ENCODE assay signal across 29 cellular contexts in genomic region chr4:108013332-108013731, GRCh38. TPM values are rescaled to one million over a fixed set of nuclear protein-coding genes. Genes with fewer than 3 reads are reported as not detected.
A peak's percentile ranks its signal among the peaks of the same experiment; 100 is the strongest.
DNase-seq lines count a peak whose midpoint lies in the region; ATAC-seq, FAIRE-seq and TF ChIP-seq lines count a peak whose summit lies in the region.
"Had no signal": no experiment of that assay in that cellular context is flagged by ENCODE, and none has a peak within 500 bp of the region (broad histone marks: within the 10 kb centered on the region; RNA-seq: fewer than 3 reads in every experiment).

No MANE protein-coding gene starts in this region.

- H3K27me3 ChIP-seq in breast epithelium (no peaks in the 10 kb centered on the region), K562 (ENCODE audit: control insufficient read depth in 2 of 2, insufficient read depth in 2 of 2, low read length in 2 of 2) (no peaks in the 10 kb centered on the region)
- H3K27me3 ChIP-seq: BE2C, BLaER1 had no signal

- CTCF ChIA-PET in MCF 10A (lab: Yijun Ruan, JAX) (interaction anchor here (0.7 to 1.7 kb wide), 9 partner anchors 9 to 559 kb away, joined by 3 to 17 read pairs (median 5); no protein-coding TSS in a partner anchor), K562 (lab: Yijun Ruan, JAX; ENCODE audit: low intra/inter-chr PET ratio) (no interaction called here)

- no peak for TF ChIP-seq CTCF in breast epithelium (IDR thresholded peaks at IDR 0.05)
- no peak for TF ChIP-seq CTCF in MCF 10A (IDR thresholded peaks at IDR 0.05; ENCODE audit: unreplicated experiment)
- no peak for TF ChIP-seq CTCF in K562 (IDR thresholded peaks at IDR 0.05 in 2 of 3, conservative IDR thresholded peaks at IDR 0.05 in 1 of 3; ENCODE audit: insufficient read depth in 2 of 3, low read depth in 1 of 3, low read length in 3 of 3)

- BruUV-seq in MCF 10A (replicated peaks; lab: Mats Ljungman, UMichigan) (no TSS peak), K562 (replicated peaks; lab: Mats Ljungman, UMichigan) (no TSS peak)

- H3K79me2 ChIP-seq in K562 (ENCODE audit: control insufficient read depth, insufficient read depth, low read length): 0 out of 3 replicates have a peak, but pooled peaks cover 5% of the 10 kb centered on the region

- no peak for TF ChIP-seq RAD21 in K562 (CRISPR knock-in tag; conservative IDR thresholded peaks at IDR 0.05 in 1 of 2, IDR thresholded peaks at IDR 0.05 in 1 of 2)

- no peaks in the 10 kb centered on the region for H3K9me1 ChIP-seq in K562 (ENCODE audit: control insufficient read depth, insufficient read depth, low read length)

- no peak for TF ChIP-seq EP300 in K562 (IDR thresholded peaks at IDR 0.05; ENCODE audit: low read length)

- H3K27ac Mint-ChIP-seq in MCF 10A (ENCODE audit: low read depth, unreplicated experiment): no peak overlapping the region

- ATAC-seq in K562: peak; percentile 69
- ATAC-seq: GM12878 had no signal

- H3K4me3 Mint-ChIP-seq in MCF 10A (ENCODE audit: unreplicated experiment): no peak overlapping the region
- H3K4me3 Mint-ChIP-seq: CD14-positive monocyte; CD4-positive, alpha-beta memory T cell; CD4-positive, CD25-positive, alpha-beta regulatory T cell; CD8-positive, alpha-beta memory T cell had no signal

- POLR2A ChIA-PET in MCF 10A (lab: Yijun Ruan, JAX) (interaction anchor here (1.7 kb wide), 1 partner anchor 23 kb away, joined by 5 read pairs; the partner anchor contains the start of gene HADH), K562 (lab: Yijun Ruan, JAX) (interaction anchor here (0.7 to 1.3 kb wide), 3 partner anchors 9 to 19 kb away, joined by 3 read pairs; no protein-coding TSS in a partner anchor)

- intact Hi-C loops in breast epithelium (cut with DNase I; ENCODE audit: low total_unique reads): no loop called here
- intact Hi-C loops in MCF 10A (cut with micrococcal nuclease): no loop called here
- intact Hi-C loops in K562 (cut with micrococcal nuclease): no loop called here

- H3K4me2 ChIP-seq in K562 (ENCODE audit: insufficient read depth, low read length): no peak overlapping the region; the same call in 1 of the 2 replicates
- H3K4me2 ChIP-seq: BLaER1 had no signal

- H3K9ac ChIP-seq in K562 (ENCODE audit: insufficient read depth in 1 of 2, low read depth in 2 of 2, low read length in 2 of 2): no peak overlapping the region
- H3K9ac ChIP-seq: BLaER1 had no signal

- in situ Hi-C loops in K562 (cut with MboI): no loop called here

- H4K20me1 ChIP-seq in K562 (replicated peaks; ENCODE audit: control insufficient read depth, insufficient read depth, low read length): no peaks in the 10 kb centered on the region

- no peaks in the 10 kb centered on the region for H3K9me3 Mint-ChIP-seq in MCF 10A (ENCODE audit: unreplicated experiment)
- H3K9me3 Mint-ChIP-seq: CD14-positive monocyte; CD4-positive, alpha-beta memory T cell; CD4-positive, CD25-positive, alpha-beta regulatory T cell; CD8-positive, alpha-beta memory T cell had no signal

- no peak for TF ChIP-seq POLR2A in breast epithelium (IDR thresholded peaks at IDR 0.05)
- TF ChIP-seq POLR2A in K562 (conservative IDR thresholded peaks at IDR 0.05): no peak
- no peak for TF ChIP-seq POLR2A in erythroblast (IDR thresholded peaks at IDR 0.05; ENCODE audit: low read length)

- H3K27me3 Mint-ChIP-seq in MCF 10A (ENCODE audit: insufficient read depth, unreplicated experiment): no peaks in the 10 kb centered on the region
- H3K27me3 Mint-ChIP-seq: CD4-positive, alpha-beta memory T cell; CD4-positive, CD25-positive, alpha-beta regulatory T cell; CD8-positive, alpha-beta memory T cell had no signal

- no peaks in the 10 kb centered on the region for H3K9me3 ChIP-seq in breast epithelium
- no peaks in the 10 kb centered on the region for H3K9me3 ChIP-seq in K562 (replicated peaks; ENCODE audit: control insufficient read depth, insufficient read depth, low read depth, low read length)
- H3K9me3 ChIP-seq: BE2C had no signal

- H2AFZ ChIP-seq in K562 (ENCODE audit: low read depth, low read length): no peak overlapping the region

- no peak for FAIRE-seq in K562 (lab: Jason Lieb, UNC)
- FAIRE-seq: A204.1, GM12878, GM12892, GM18507, GM19239 had no signal

- H3K36me3 Mint-ChIP-seq in MCF 10A (ENCODE audit: insufficient read depth, unreplicated experiment): peaks cover 32% of the 10 kb centered on the region

- H3K4me3 ChIP-seq in breast epithelium: no peak overlapping the region
- H3K4me3 ChIP-seq in K562: no peak overlapping the region
- H3K4me3 ChIP-seq: BLaER1, GM12878 had no signal

- peaks cover 11% of the 10 kb centered on the region for H3K4me1 Mint-ChIP-seq in MCF 10A (ENCODE audit: insufficient read depth, unreplicated experiment)

- peak overlapping the region; percentile 30 to 33 for H3K27ac ChIP-seq in breast epithelium
- H3K27ac ChIP-seq in K562 (ENCODE audit: extremely low read depth, low read depth, low read length): no peak overlapping the region
- H3K27ac ChIP-seq: BLaER1 had no signal

- no peaks in the 10 kb centered on the region for H3K36me3 ChIP-seq in breast epithelium
- peaks cover 34% of the 10 kb centered on the region; the same call in 2 of the 3 replicates for H3K36me3 ChIP-seq in K562 (ENCODE audit: control insufficient read depth, insufficient read depth, low read length)

- DNase-seq in breast epithelium (ENCODE audit: low spot score in 2 of 2): no peak
- DNase-seq in MCF 10A (ENCODE audit: unreplicated experiment): no peak
- no peak for DNase-seq in K562 (ENCODE audit: extremely low read depth in 1 of 4, low spot score in 3 of 4)
- DNase-seq in erythroblast (lab: John Stamatoyannopoulos, UW): peak; percentile 3 to 33
- DNase-seq in GM19238 (ENCODE audit: insufficient read length, low spot score): no peak
- DNase-seq in NCI-H2107 (lab: John Stamatoyannopoulos, UW): no peak
- DNase-seq in activated effector memory CD4-positive, alpha-beta T cell treated with Interleukin-2 at 50 U/mL for 16 hours: no peak
- DNase-seq: 8988T; ACHN; BE2C; C1 segment of cervical spinal cord; CD4-positive, alpha-beta memory T cell; CD4-positive, CD25-positive, alpha-beta regulatory T cell; CD8-positive, alpha-beta memory T cell; COR-L47; DMS 273 treated with DMSO at 0.1 percent for 48 hours; DMS153; DMS53; DMS79; DND-41; EL; GDM1 had no signal

- H3K4me1 ChIP-seq in breast epithelium (no peaks in the 10 kb centered on the region), K562 (replicated peaks in 1 of 2; ENCODE audit: control insufficient read depth in 2 of 2, insufficient read depth in 2 of 2, low read length in 2 of 2) (peaks cover 4 to 7% of the 10 kb centered on the region in 2 experiments; a peak in 3 of 5 replicates)
- H3K4me1 ChIP-seq: BE2C, BLaER1 had no signal

TF ChIP-seq in K562, 482 proteins besides CTCF, POLR2A, EP300 and RAD21 (continues in another document):
- TF ChIP-seq SOX6 (IDR thresholded peaks at IDR 0.05) (0 out of 2 replicates have a peak, but pooled peaks have one; percentile 14), ZNF253 (CRISPR knock-in tag; conservative IDR thresholded peaks at IDR 0.05) (no peak), FOXK2 (conservative IDR thresholded peaks at IDR 0.05 in 1 of 2, IDR thresholded peaks at IDR 0.05 in 1 of 2; ENCODE audit: low read depth in 2 of 2) (0 out of 4 replicates have a peak, but pooled peaks of 1 of the 2 experiments have one; percentile 21)

RNA-seq across cellular contexts. Expression of gene HADH, which starts 23.6 kb away (rescaled TPM):
- total RNA-seq in breast epithelium: 100 to 1,000 TPM in 1 of 3 donors, 10 to 100 TPM in 2; 48.8 to 152 (median 77.7) TPM
- total RNA-seq in MCF 10A (2022): 19.2 and 26.2 TPM in 2 replicates
- total RNA-seq in K562 (2011; cell fraction: chromatin; rRNA removed; ENCODE audit: low replicate concordance): 16.0 and 31.8 TPM in 2 replicates
- total RNA-seq in K562 (2011; cell fraction: nucleolus; rRNA removed): 9.5 and 11.7 TPM in 2 replicates
- total RNA-seq in K562 (2011; cell fraction: nucleoplasm; rRNA removed): 16.7 and 30.9 TPM in 2 replicates
- 9.4 and 11.9 TPM in 2 replicates for total RNA-seq in K562 (2014; rRNA removed)
- total RNA-seq in K562 (2014; rRNA removed; fragmentation: Illumina TruSeq; extraction: Trizol): 25.7 and 26.1 TPM in 2 replicates
- total RNA-seq in K562 (2015; rRNA removed; fragmentation: Illumina TruSeq; extraction: Trizol): 23.6 and 24.6 TPM in 2 replicates
- 39.8 and 41.6 TPM in 2 replicates for total RNA-seq in K562 (2021)
- polyA plus RNA-seq in K562 (2011; rRNA removed): 32.8 and 46.0 TPM in 2 replicates
- polyA plus RNA-seq in K562 (2011; cell fraction: cytosol; rRNA removed): 24.9 and 38.8 TPM in 2 replicates
- polyA plus RNA-seq in K562 (2011; cell fraction: nucleus; rRNA removed): 27.7 and 36.8 TPM in 2 replicates
- polyA plus RNA-seq in K562 (2012): 45.0 and 84.6 TPM in 2 replicates
- 56.4 and 65.6 TPM in 2 replicates for polyA plus RNA-seq in K562 (2014; fragmentation: Illumina TruSeq; extraction: Trizol)
- 10 to 100 TPM; 67.6 to 73.3 TPM for polyA plus RNA-seq in K562 (2014; fragmentation: Nextera tagmentation; extraction: Ambion mirVana)
- polyA plus RNA-seq in K562 (2014; rRNA removed): 32.1 and 34.4 TPM in 2 replicates
- 31.2 and 37.9 TPM in 2 replicates for polyA minus RNA-seq in K562 (2011; rRNA and poly(A)+ RNA removed)
- polyA minus RNA-seq in K562 (2011; cell fraction: cytosol; rRNA and poly(A)+ RNA removed): 27.1 and 27.2 TPM in 2 replicates
- 11.4 and 20.0 TPM in 2 replicates for polyA minus RNA-seq in K562 (2011; cell fraction: nucleus; rRNA and poly(A)+ RNA removed)

Comparison
In these comparisons a context has a peak if more than half of its experiments do, and no peak if none do; other contexts are left out.
1. DNase-seq: peak in erythroblast (2 of 2); none in breast epithelium (0 of 2), MCF 10A (single experiment), K562 (0 of 4), GM19238 (single experiment), NCI-H2107 (single experiment) and activated effector memory CD4-positive, alpha-beta T cell treated with Interleukin-2 at 50 U/mL for 16 hours (single experiment).